ENCODE assay signal across 16 cellular contexts in genomic region chr7:89029864-89030263, GRCh38.
DNase-seq lines count a peak whose midpoint lies in the region; ATAC-seq and TF ChIP-seq lines count a peak whose summit lies in the region.
"Had no signal": no experiment of that assay in that cellular context is flagged by ENCODE, and none has a peak within 500 bp of the region (broad histone marks: within the 10 kb centered on the region; RNA-seq: fewer than 3 reads in every experiment).

No MANE protein-coding gene starts in this region.

- no peak overlapping the region for H3K27ac ChIP-seq in A673 (ENCODE audit: low read depth, low read length, poor library complexity, severe bottlenecking)
- H3K27ac ChIP-seq in HCT116 (ENCODE audit: low read depth, low read length), result no peak overlapping the region
- no peak overlapping the region for H3K27ac ChIP-seq in RWPE2 (ENCODE audit: poor library complexity, severe bottlenecking)
- H3K27ac ChIP-seq: esophagus muscularis mucosa had no signal

- H3K4me3 Mint-ChIP-seq in chondrocyte (ENCODE audit: unreplicated experiment), result no peak overlapping the region
- H3K4me3 Mint-ChIP-seq: mesothelial cell of epicardium had no signal

- H3K9me3 Mint-ChIP-seq in chondrocyte (ENCODE audit: low read depth), result peaks cover 3% of the 10 kb centered on the region

- H3K4me2 ChIP-seq in HCT116 (ENCODE audit: low read length), result no peak overlapping the region; the same call in 1 of the 2 replicates

- H3K27ac Mint-ChIP-seq in chondrocyte (ENCODE audit: unreplicated experiment), result no peak overlapping the region
- H3K27ac Mint-ChIP-seq: mesothelial cell of epicardium had no signal

- ATAC-seq in HCT116, result no peak
- ATAC-seq in RWPE2 (ENCODE audit: low read depth), result peak; percentile 51; the same call in 1 of the 3 replicates
- ATAC-seq in HG02623 (IDR thresholded peaks at IDR 0.05; ENCODE audit: unreplicated experiment), result no peak

- H3K27me3 Mint-ChIP-seq in chondrocyte (ENCODE audit: low read depth), result no peaks in the 10 kb centered on the region

- no peak for TF ChIP-seq POLR2A in HCT116 (IDR thresholded peaks at IDR 0.05; ENCODE audit: borderline replicate concordance, extremely low read depth, insufficient read depth, insufficient read length)

- no peaks in the 10 kb centered on the region for H3K79me2 ChIP-seq in HCT116 (ENCODE audit: insufficient read depth, low read length)

- TF ChIP-seq RAD21 in HCT116 (IDR thresholded peaks at IDR 0.05; ENCODE audit: low read depth), result no peak

- no peak overlapping the region for H2AFZ ChIP-seq in HCT116 (ENCODE audit: low read depth, low read length, poor library complexity, severe bottlenecking)

- H3K4me1 ChIP-seq in A673 (ENCODE audit: insufficient read depth, low read length, poor library complexity, severe bottlenecking) (no peaks in the 10 kb centered on the region), HCT116 (ENCODE audit: control insufficient read depth in 1 of 2, insufficient read depth in 2 of 2, low read length in 2 of 2) (peaks cover 2 to 4% of the 10 kb centered on the region in 2 experiments; a peak in 1 of 4 replicates), RWPE2 (ENCODE audit: insufficient read depth, poor library complexity, severe bottlenecking) (no peaks in the 10 kb centered on the region)
- H3K4me1 ChIP-seq: esophagus muscularis mucosa had no signal

- H3K9me2 ChIP-seq in HCT116 (ENCODE audit: insufficient read depth), result no peaks in the 10 kb centered on the region

- BruUV-seq in A673 (replicated peaks; lab: Mats Ljungman, UMichigan) (no TSS peak), HCT116 (replicated peaks; lab: Mats Ljungman, UMichigan) (no TSS peak)

- POLR2A ChIA-PET in A673 (lab: Charles Lee; ENCODE audit: low non-redundant PET), result no interaction called here
- POLR2A ChIA-PET in HCT116 (lab: Charles Lee), result no interaction called here

- DNase-seq in A673 (ENCODE audit: low spot score) (peak; percentile 9), HCT116 (ENCODE audit: low read depth, low spot score) (peak; percentile 2), RWPE2 (ENCODE audit: low spot score) (no peak), fibroblast of villous mesenchyme (ENCODE audit: low read depth) (peak; percentile 12), CD1c-positive myeloid dendritic cell (ENCODE audit: extremely low spot score) (no peak), chondrocyte (ENCODE audit: low spot score) (no peak), ecto neural progenitor cell (ENCODE audit: low spot score) (no peak)
- DNase-seq: activated CD4-positive, alpha-beta T cell treated with anti-CD3 and anti-CD28 coated beads, Interleukin-2, amount 50 U/mL, for 4 hours; AML-193; central memory CD4-positive, alpha-beta T cell; DMS79; GOT3; T-helper 9 cell had no signal

- H3K9ac ChIP-seq in HCT116 (ENCODE audit: low read length), result no peak overlapping the region

- H3K4me1 Mint-ChIP-seq in chondrocyte (ENCODE audit: low read depth), result peaks cover 3% of the 10 kb centered on the region
- H3K4me1 Mint-ChIP-seq: mesothelial cell of epicardium had no signal

- RAD21 ChIA-PET in HCT116 (lab: Charles Lee; ENCODE audit: low non-redundant PET in 1 of 2, low total read pairs in 2 of 2, uncharacterized antibody in 2 of 2, unreplicated experiment in 2 of 2), result no interaction called here

- H3K4me3 ChIP-seq in A673 (ENCODE audit: low read depth, low read length, poor library complexity, severe bottlenecking) (no peak overlapping the region), HCT116 (replicated peaks in 1 of 2; ENCODE audit: low read depth in 1 of 2, low read length in 2 of 2) (no peak overlapping the region), RWPE2 (ENCODE audit: severe bottlenecking) (no peak overlapping the region), fibroblast of villous mesenchyme (ENCODE audit: low read depth, low read length) (no peak overlapping the region)
- H3K4me3 ChIP-seq: esophagus muscularis mucosa had no signal

- TF ChIP-seq CTCF in A673 (conservative IDR thresholded peaks at IDR 0.05; ENCODE audit: low read depth, low read length) (no peak), HCT116 (IDR thresholded peaks at IDR 0.05 in 2 of 3, conservative IDR thresholded peaks at IDR 0.05 in 1 of 3; ENCODE audit: borderline replicate concordance in 1 of 3, insufficient read depth in 1 of 3, low read depth in 2 of 3, low read length in 2 of 3) (no peak), RWPE2 (IDR thresholded peaks at IDR 0.05; ENCODE audit: poor library complexity, severe bottlenecking) (no peak), fibroblast of villous mesenchyme (IDR thresholded peaks at IDR 0.05; ENCODE audit: insufficient read depth, low read depth, low read length) (no peak), chondrocyte (IDR thresholded peaks at IDR 0.05) (no peak)

- H3K27me3 ChIP-seq in A673 (replicated peaks; ENCODE audit: insufficient read depth, low read depth, low read length, poor library complexity) (no peaks in the 10 kb centered on the region), HCT116 (ENCODE audit: insufficient read depth, low read length) (no peaks in the 10 kb centered on the region), RWPE2 (ENCODE audit: insufficient read depth, poor library complexity, severe bottlenecking) (no peaks in the 10 kb centered on the region)
- H3K27me3 ChIP-seq: esophagus muscularis mucosa had no signal

- H3K36me3 ChIP-seq in A673 (ENCODE audit: insufficient read depth, low read length, poor library complexity, severe bottlenecking), result no peaks in the 10 kb centered on the region
- H3K36me3 ChIP-seq in HCT116 (ENCODE audit: control insufficient read depth in 1 of 2, insufficient read depth in 2 of 2, low read length in 2 of 2), result no peaks in the 10 kb centered on the region
- H3K36me3 ChIP-seq in RWPE2 (ENCODE audit: low read depth), result no peaks in the 10 kb centered on the region
- H3K36me3 ChIP-seq: esophagus muscularis mucosa had no signal

- H4K20me1 ChIP-seq in HCT116 (ENCODE audit: insufficient read depth), result no peaks in the 10 kb centered on the region

- CTCF ChIA-PET in A673 (lab: Charles Lee), result no interaction called here
- CTCF ChIA-PET in HCT116 (lab: Charles Lee), result no interaction called here

- H3K9me3 ChIP-seq in A673 (ENCODE audit: low read depth, low read length, poor library complexity, severe bottlenecking) (no peaks in the 10 kb centered on the region), HCT116 (ENCODE audit: control insufficient read depth in 1 of 2, insufficient read depth in 1 of 2, low read depth in 1 of 2, low read length in 2 of 2) (no peaks in the 10 kb centered on the region), RWPE2 (ENCODE audit: severe bottlenecking) (no peaks in the 10 kb centered on the region)
- H3K9me3 ChIP-seq: esophagus muscularis mucosa had no signal

- no peaks in the 10 kb centered on the region for H3K36me3 Mint-ChIP-seq in chondrocyte (ENCODE audit: low read depth)
- H3K36me3 Mint-ChIP-seq: mesothelial cell of epicardium had no signal

- intact Hi-C loops in A673 (cut with micrococcal nuclease; ENCODE audit: unreplicated experiment) (no loop called here), HCT116 (cut with micrococcal nuclease) (no loop called here)

TF ChIP-seq in HCT116, 20 proteins besides CTCF, POLR2A, EP300 and RAD21:
- TF ChIP-seq SIN3A (IDR thresholded peaks at IDR 0.05; ENCODE audit: low read depth) (no peak), FOSL1 (IDR thresholded peaks at IDR 0.05; ENCODE audit: low read depth) (0 out of 2 replicates have a peak, but pooled peaks have one; percentile 29), JUND (IDR thresholded peaks at IDR 0.05) (peak; percentile 47; the same call in 1 of the 2 replicates), SP1 (IDR thresholded peaks at IDR 0.05; ENCODE audit: low read depth) (peak; percentile 24; the same call in 1 of the 2 replicates)

Comparison
In these comparisons a context has a peak if more than half of its experiments do, and no peak if none do; other contexts are left out.
1. DNase-seq: peak in A673 (single experiment), HCT116 (single experiment) and fibroblast of villous mesenchyme (single experiment); none in RWPE2 (single experiment), CD1c-positive myeloid dendritic cell (single experiment), chondrocyte (single experiment) and ecto neural progenitor cell (single experiment).